In genomic region chr11:126340960-126341709, GRCh38 we compare ENCODE assay signal across 14 cellular contexts. TPM values are rescaled to one million over a fixed set of nuclear protein-coding genes. Genes with fewer than 3 reads are reported as not detected.
DNase-seq lines count a peak whose midpoint lies in the region; ATAC-seq, FAIRE-seq and TF ChIP-seq lines count a peak whose summit lies in the region.
"Had no signal": no experiment of that assay in that cellular context is flagged by ENCODE, and none has a peak within 500 bp of the region (broad histone marks: within the 10 kb centered on the region; RNA-seq: fewer than 3 reads in every experiment).

No MANE protein-coding gene starts in this region.

- peaks cover 4% of the 10 kb centered on the region for H3K4me1 Mint-ChIP-seq in CD8-positive, alpha-beta T cell (ENCODE audit: low read depth)

- H3K4me1 ChIP-seq in A549 (peaks cover 38% of the 10 kb centered on the region), kidney (ENCODE audit: control insufficient read depth in 1 of 2, insufficient read depth in 1 of 2, low read depth in 1 of 2, low read length in 2 of 2) (peaks cover 8 to 23% of the 10 kb centered on the region in 2 donors)
- no peaks in the 10 kb centered on the region for H3K4me1 ChIP-seq in CD8-positive, alpha-beta T cell (ENCODE audit: insufficient read depth, low read length)
- H3K4me1 ChIP-seq: breast epithelium had no signal

- H3K4me3 ChIP-seq in A549 (no peak overlapping the region), SK-N-MC (peak overlapping the region; percentile 46), kidney (ENCODE audit: low read length in 2 of 2) (no peak overlapping the region)
- no peak overlapping the region for H3K4me3 ChIP-seq in CD8-positive, alpha-beta T cell (ENCODE audit: low read depth, low read length)
- H3K4me3 ChIP-seq: breast epithelium had no signal

- intact Hi-C loops in kidney (cut with DNase I) = no loop called here
- intact Hi-C loops in CD8-positive, alpha-beta T cell (cut with DNase I, micrococcal nuclease) = no loop called here

- no peak for DNase-seq in A549 (ENCODE audit: low read depth in 1 of 2, low spot score in 1 of 2)
- DNase-seq in ELR (ENCODE audit: low read depth) = peak; percentile 35
- DNase-seq in SK-N-MC (ENCODE audit: low read depth, low spot score) = no peak
- DNase-seq in kidney = peak; percentile 12
- no peak for DNase-seq in DMS153 treated with DMSO at 0.1 percent for 48 hours (lab: John Stamatoyannopoulos, UW; ENCODE audit: unreplicated experiment)
- DNase-seq in CD8-positive, alpha-beta T cell = no peak
- DNase-seq: hypothalamus; NCI-H2171; stimulated activated CD4-positive, alpha-beta T cell treated with anti-CD3 and anti-CD28 coated beads, Interleukin-4, amount 100 ng/mL, for 24 hours had no signal

- POLR2A ChIA-PET in A549 (lab: Yijun Ruan, JAX) = no interaction called here
- POLR2A ChIA-PET in CD8-positive, alpha-beta T cell (lab: Charles Lee) = no interaction called here

- no peak overlapping the region for H3K9ac ChIP-seq in SK-N-MC (ENCODE audit: insufficient read length)
- H3K9ac ChIP-seq in kidney (ENCODE audit: low read length in 2 of 2) = no peak overlapping the region

- no peak for TF ChIP-seq EP300 in A549 (IDR thresholded peaks at IDR 0.05)

- WGBS in A549 (ENCODE audit: missing lambda C conversion rate) = 95% methylated on average over 13 of the region's 13 CpGs

- FAIRE-seq in A549 (lab: Jason Lieb, UNC) = no peak
- no peak for FAIRE-seq in kidney (lab: Jason Lieb, UNC)

- no peak overlapping the region for H3K27ac Mint-ChIP-seq in CD8-positive, alpha-beta T cell
- H3K27ac Mint-ChIP-seq: memory B cell had no signal

- no peaks in the 10 kb centered on the region for H3K27me3 Mint-ChIP-seq in CD8-positive, alpha-beta T cell (ENCODE audit: low read depth)
- H3K27me3 Mint-ChIP-seq: memory B cell had no signal

- H3K36me3 ChIP-seq in SK-N-MC (ENCODE audit: insufficient read depth, low read length) (0 out of 2 replicates have a peak, but pooled peaks cover 3% of the 10 kb centered on the region), kidney (ENCODE audit: control insufficient read depth in 1 of 2, insufficient read depth in 2 of 2, low read length in 2 of 2) (peaks cover 11 to 26% of the 10 kb centered on the region in 2 donors)
- H3K36me3 ChIP-seq in CD8-positive, alpha-beta T cell (ENCODE audit: insufficient read depth, low read length) = peaks cover 39% of the 10 kb centered on the region
- H3K36me3 ChIP-seq: breast epithelium had no signal

- no peak for TF ChIP-seq POLR2A in A549 (IDR thresholded peaks at IDR 0.05; ENCODE audit: low read length)

- ATAC-seq in A549 = no peak
- no peak for ATAC-seq in GM19035 (IDR thresholded peaks at IDR 0.05; ENCODE audit: unreplicated experiment)
- ATAC-seq in HG03097 (IDR thresholded peaks at IDR 0.05; ENCODE audit: low FRiP score, unreplicated experiment) = no peak
- no peak for ATAC-seq in CD8-positive, alpha-beta T cell

- no peaks in the 10 kb centered on the region for H3K9me3 ChIP-seq in A549
- no peaks in the 10 kb centered on the region for H3K9me3 ChIP-seq in SK-N-MC (ENCODE audit: low read depth, low read length)
- no peaks in the 10 kb centered on the region for H3K9me3 ChIP-seq in kidney (ENCODE audit: control insufficient read depth in 1 of 2, low read length in 2 of 2)
- no peaks in the 10 kb centered on the region for H3K9me3 ChIP-seq in CD8-positive, alpha-beta T cell (ENCODE audit: low read length)
- H3K9me3 ChIP-seq: breast epithelium had no signal

- H3K36me3 Mint-ChIP-seq in CD8-positive, alpha-beta T cell = peaks cover 89% of the 10 kb centered on the region

- H3K4me3 Mint-ChIP-seq in CD8-positive, alpha-beta T cell = no peak overlapping the region
- H3K4me3 Mint-ChIP-seq: memory B cell had no signal

- 0 out of 3 replicates have a peak overlapping the region, but pooled peaks have one; percentile 8 for H3K4me2 ChIP-seq in A549

- peak overlapping the region in 1 of 2 experiments; percentile 68; a peak in 3 of 6 replicates for H3K27ac ChIP-seq in A549
- peak overlapping the region; percentile 90 for H3K27ac ChIP-seq in SK-N-MC
- H3K27ac ChIP-seq in kidney (ENCODE audit: low read depth in 2 of 2, low read length in 2 of 2) = no peak overlapping the region
- H3K27ac ChIP-seq in CD8-positive, alpha-beta T cell (ENCODE audit: low read depth, low read length) = no peak overlapping the region
- H3K27ac ChIP-seq: C4-2B had no signal

- no peaks in the 10 kb centered on the region for H3K9me3 Mint-ChIP-seq in CD8-positive, alpha-beta T cell
- H3K9me3 Mint-ChIP-seq: memory B cell had no signal

- no peak for TF ChIP-seq RAD21 in A549 (conservative IDR thresholded peaks at IDR 0.05 in 1 of 2, IDR thresholded peaks at IDR 0.05 in 1 of 2)

- no peaks in the 10 kb centered on the region for H3K27me3 ChIP-seq in CD8-positive, alpha-beta T cell (ENCODE audit: insufficient read depth, low read length)
- H3K27me3 ChIP-seq: breast epithelium had no signal

- CTCF ChIA-PET in A549 (lab: Yijun Ruan, JAX) = interaction anchor here (1.0 kb wide), 1 partner anchor 30 kb away, joined by 3 read pairs; no protein-coding TSS in a partner anchor
- CTCF ChIA-PET in CD8-positive, alpha-beta T cell (lab: Charles Lee) = no interaction called here

- TF ChIP-seq CTCF in A549 (IDR thresholded peaks at IDR 0.05) = no peak
- TF ChIP-seq CTCF in kidney (IDR thresholded peaks at IDR 0.05; ENCODE audit: borderline replicate concordance, extremely low read depth, insufficient read depth) = no peak
- no peak for TF ChIP-seq CTCF in CD8-positive, alpha-beta T cell (IDR thresholded peaks at IDR 0.05)

TF ChIP-seq in A549, 52 proteins besides CTCF, POLR2A, EP300 and RAD21 (continues in another document):
- TF ChIP-seq HOXA7 (CRISPR knock-in tag; IDR thresholded peaks at IDR 0.05) = no peak
- no peak for TF ChIP-seq ZSCAN20 (CRISPR knock-in tag; IDR thresholded peaks at IDR 0.05)
- TF ChIP-seq TP53 (CRISPR knock-in tag; IDR thresholded peaks at IDR 0.05) = no peak
- no peak for TF ChIP-seq CBX2 (IDR thresholded peaks at IDR 0.05; ENCODE audit: borderline replicate concordance, low read depth)
- TF ChIP-seq FOSL2 (IDR thresholded peaks at IDR 0.05) = no peak
- TF ChIP-seq FOSL2 (CRISPR knock-in tag; IDR thresholded peaks at IDR 0.05) = no peak
- TF ChIP-seq POLR2AphosphoS2 (conservative IDR thresholded peaks at IDR 0.05; ENCODE audit: low read length) = no peak
- TF ChIP-seq BCL3 (IDR thresholded peaks at IDR 0.05) = no peak
- TF ChIP-seq RARB (CRISPR knock-in tag; IDR thresholded peaks at IDR 0.05) = no peak
- TF ChIP-seq, protein P1, sequence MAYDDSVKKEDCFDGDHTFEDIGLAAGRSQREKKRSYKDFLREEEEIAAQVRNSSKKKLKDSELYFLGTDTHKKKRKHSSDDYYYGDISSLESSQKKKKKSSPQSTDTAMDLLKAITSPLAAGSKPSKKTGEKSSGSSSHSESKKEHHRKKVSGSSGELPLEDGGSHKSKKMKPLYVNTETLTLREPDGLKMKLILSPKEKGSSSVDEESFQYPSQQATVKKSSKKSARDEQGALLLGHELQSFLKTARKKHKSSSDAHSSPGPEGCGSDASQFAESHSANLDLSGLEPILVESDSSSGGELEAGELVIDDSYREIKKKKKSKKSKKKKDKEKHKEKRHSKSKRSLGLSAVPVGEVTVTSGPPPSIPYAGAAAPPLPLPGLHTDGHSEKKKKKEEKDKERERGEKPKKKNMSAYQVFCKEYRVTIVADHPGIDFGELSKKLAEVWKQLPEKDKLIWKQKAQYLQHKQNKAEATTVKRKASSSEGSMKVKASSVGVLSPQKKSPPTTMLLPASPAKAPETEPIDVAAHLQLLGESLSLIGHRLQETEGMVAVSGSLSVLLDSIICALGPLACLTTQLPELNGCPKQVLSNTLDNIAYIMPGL (CRISPR knock-in tag; IDR thresholded peaks at IDR 0.05; ENCODE audit: borderline replicate concordance) = no peak
- no peak for TF ChIP-seq FOXS1 (CRISPR knock-in tag; IDR thresholded peaks at IDR 0.05)

RNA-seq across cellular contexts. Expression of gene ST3GAL4, which starts 14.4 kb away (rescaled TPM):
- polyA plus RNA-seq in A549 (2011; rRNA removed) (11.9 and 17.3 TPM in 2 replicates), A549 (2017; fragmentation: RNase III; extraction: RNeasy Plus Mini Kit Qiagen cat#74134 plus additional on column Dnase treatment) (16.5 to 19.7 TPM (median 17.5 TPM) in 3 replicates), kidney (ENCODE audit: insufficient read depth, low read depth, low replicate concordance) (72.8 TPM)
- polyA plus RNA-seq in A549 (2012; cell fraction: cytosol; rRNA removed) = 25.4 and 31.5 TPM in 2 replicates
- 28.4 and 28.9 TPM in 2 replicates for polyA plus RNA-seq in A549 (2012; cell fraction: nucleus; rRNA removed)
- polyA minus RNA-seq in A549 (2011; rRNA and poly(A)+ RNA removed) = 17.9 and 19.2 TPM in 2 replicates
- total RNA-seq in kidney = 27.4 TPM
- total RNA-seq in CD8-positive, alpha-beta T cell = 1 to 10 TPM; 2.8 to 3.7 TPM

RNA-seq across cellular contexts. Expression of gene DCPS, which starts 37.3 kb away (rescaled TPM):
- 21.3 and 23.0 TPM in 2 replicates for polyA plus RNA-seq in A549 (2011; rRNA removed)
- polyA plus RNA-seq in A549 (2012; cell fraction: cytosol; rRNA removed) = 40.2 and 41.6 TPM in 2 replicates
- polyA plus RNA-seq in A549 (2012; cell fraction: nucleus; rRNA removed) = 33.1 and 39.1 TPM in 2 replicates
- 17.0 to 17.9 TPM (median 17.8 TPM) in 3 replicates for polyA plus RNA-seq in A549 (2017; fragmentation: RNase III; extraction: RNeasy Plus Mini Kit Qiagen cat#74134 plus additional on column Dnase treatment)
- 15.8 and 17.7 TPM in 2 replicates for polyA minus RNA-seq in A549 (2011; rRNA and poly(A)+ RNA removed)
- total RNA-seq in kidney = 24.2 TPM
- 23.9 TPM for polyA plus RNA-seq in kidney (ENCODE audit: insufficient read depth, low read depth, low replicate concordance)
- total RNA-seq in CD8-positive, alpha-beta T cell = 1 to 10 TPM; 7.3 to 7.5 TPM

RNA-seq across cellular contexts. Expression of gene TIRAP, which starts 58.2 kb away (rescaled TPM):
- polyA plus RNA-seq in A549 (2011; rRNA removed) (4.5 and 7.4 TPM in 2 replicates), A549 (2017; fragmentation: RNase III; extraction: RNeasy Plus Mini Kit Qiagen cat#74134 plus additional on column Dnase treatment) (4.5 to 5.4 TPM (median 4.9 TPM) in 3 replicates), kidney (ENCODE audit: insufficient read depth, low read depth, low replicate concordance) (5.8 TPM)
- polyA plus RNA-seq in A549 (2012; cell fraction: cytosol; rRNA removed) = 4.4 and 5.1 TPM in 2 replicates
- polyA plus RNA-seq in A549 (2012; cell fraction: nucleus; rRNA removed) = 6.4 and 6.6 TPM in 2 replicates
- polyA minus RNA-seq in A549 (2011; rRNA and poly(A)+ RNA removed) = 13.1 and 14.3 TPM in 2 replicates
- 12.1 TPM for total RNA-seq in kidney
- 1 to 10 TPM; 6.7 to 7.9 TPM for total RNA-seq in CD8-positive, alpha-beta T cell

Comparison
In these comparisons a context has a peak if more than half of its experiments do, and no peak if none do; other contexts are left out.
1. DNase-seq: peak in ELR (single experiment) and kidney (single experiment); none in A549 (0 of 2), SK-N-MC (single experiment), DMS153 treated with DMSO at 0.1 percent for 48 hours (single experiment) and CD8-positive, alpha-beta T cell (0 of 7).